In the genomic region with DNA sequence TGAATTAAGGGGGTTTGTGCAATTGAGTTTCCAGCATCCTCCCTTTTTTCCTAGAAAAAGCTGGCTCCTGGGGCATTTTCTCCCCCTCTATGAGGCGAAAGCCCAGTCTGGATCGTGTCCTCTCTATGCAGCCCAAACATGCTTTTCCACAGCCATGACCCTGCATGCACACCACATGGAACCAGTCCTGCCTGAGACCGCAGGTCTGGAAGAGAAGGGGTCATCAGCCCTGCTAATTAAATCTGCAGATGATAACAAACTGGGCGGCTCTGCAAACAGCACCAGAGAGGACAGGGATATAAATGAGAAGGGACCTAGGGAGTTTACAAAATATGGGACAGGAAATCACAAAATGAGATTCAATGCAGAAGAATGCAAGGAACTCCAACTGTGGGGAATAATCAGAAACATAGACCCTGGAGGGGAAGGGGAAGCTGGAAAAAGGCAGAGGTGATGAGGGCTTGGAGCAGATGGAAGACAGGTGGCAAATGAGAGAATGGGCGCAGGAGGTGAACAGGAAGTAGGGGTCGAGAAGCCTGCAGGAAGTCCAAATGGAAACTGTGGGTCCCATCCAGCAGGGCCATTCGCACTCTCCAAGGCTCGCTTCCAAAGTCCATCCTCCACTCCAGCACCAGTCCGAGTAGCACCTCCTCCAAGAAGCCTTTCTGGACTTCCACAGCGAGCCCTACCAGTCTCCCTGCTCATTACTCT, we compare ENCODE assay signal across 1 cellular context.
TF ChIP-seq lines count a peak whose summit lies in the region.

No MANE protein-coding gene starts in this region.

TF ChIP-seq in endothelial cell of umbilical vein, 7 proteins besides CTCF, POLR2A, EP300 and RAD21 (continued from another document):
- TF ChIP-seq FOS (IDR thresholded peaks at IDR 0.05; ENCODE audit: borderline replicate concordance, insufficient read depth, low read length), result no peak
TF ChIP-seq in endothelial cell of umbilical vein: peak in this region for 0.
